Comparison of ENCODE assay signal across 27 cellular contexts in the genomic region with DNA sequence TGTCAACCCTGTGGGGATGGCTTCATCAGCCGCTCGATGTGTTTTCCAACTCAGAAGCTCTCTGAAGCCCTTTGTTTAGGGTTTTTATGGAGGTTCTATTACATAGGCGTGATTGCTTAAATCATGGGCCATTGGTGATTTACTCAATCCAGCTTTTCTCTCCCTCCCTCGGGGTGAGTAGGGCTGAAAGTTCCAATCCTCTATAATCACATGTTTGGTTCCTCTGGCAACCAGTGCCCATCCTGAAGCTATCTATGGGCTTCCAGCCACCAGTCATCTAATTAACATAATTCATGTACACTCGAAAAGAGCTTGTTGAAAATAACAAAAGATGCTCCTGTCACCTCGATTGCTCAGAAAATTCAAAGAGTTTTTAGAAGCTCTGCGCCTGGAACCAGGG. TPM values are rescaled to one million over a fixed set of nuclear protein-coding genes. Genes with fewer than 3 reads are reported as not detected.
DNase-seq lines count a peak whose midpoint lies in the region; ATAC-seq and TF ChIP-seq lines count a peak whose summit lies in the region.
"Had no signal": no experiment of that assay in that cellular context is flagged by ENCODE, and none has a peak within 500 bp of the region (broad histone marks: within the 10 kb centered on the region; RNA-seq: fewer than 3 reads in every experiment).

No MANE protein-coding gene starts in this region.

- H3K14ac ChIP-seq in neuronal stem cell (ENCODE audit: low read length), result no peak overlapping the region

- H3K9me3 ChIP-seq in HAP-1, result no peaks in the 10 kb centered on the region
- H3K9me3 ChIP-seq in endodermal cell (ENCODE audit: control insufficient read depth, low read length), result no peaks in the 10 kb centered on the region
- no peaks in the 10 kb centered on the region for H3K9me3 ChIP-seq in neuronal stem cell (replicated peaks in 1 of 2; ENCODE audit: control insufficient read depth in 2 of 2, insufficient read depth in 1 of 2, low read depth in 1 of 2, low read length in 2 of 2)
- H3K9me3 ChIP-seq: adrenal gland, gastrocnemius medialis, tibial artery had no signal

- H3K36me3 ChIP-seq in HAP-1 (replicated peaks) (no peaks in the 10 kb centered on the region), endodermal cell (ENCODE audit: control insufficient read depth, insufficient read depth, low read length) (no peaks in the 10 kb centered on the region), neuronal stem cell (replicated peaks in 1 of 2; ENCODE audit: control insufficient read depth in 2 of 2, insufficient read depth in 2 of 2, low read length in 2 of 2) (no peaks in the 10 kb centered on the region)
- H3K36me3 ChIP-seq: adrenal gland, cardiac muscle cell, gastrocnemius medialis, tibial artery had no signal

- in situ Hi-C loops in HAP-1 (cut with MboI; ENCODE audit: low sequenced_read_pairs), result no loop called here

- no peak overlapping the region for H3K23ac ChIP-seq in neuronal stem cell (ENCODE audit: low read depth, low read length, poor library complexity)

- H3K27ac ChIP-seq in endodermal cell (ENCODE audit: low read depth, low read length) (peak overlapping the region; percentile 78), neuronal stem cell (replicated peaks; ENCODE audit: low read length) (no peak overlapping the region)
- H3K27ac ChIP-seq: adrenal gland, cardiac muscle cell, gastrocnemius medialis, SK-N-MC, tibial artery had no signal

- no peak overlapping the region for H4K91ac ChIP-seq in neuronal stem cell (ENCODE audit: low read depth, low read length, poor library complexity)

- CTCF ChIA-PET in MCF 10A (lab: Yijun Ruan, JAX), result interaction anchor here (0.6 to 0.9 kb wide), 2 partner anchors 202 to 380 kb away, joined by 3 read pairs; no protein-coding TSS in a partner anchor

- 50 to 78% methylated on average over 4 to 7 of the region's 7 CpGs for WGBS in endodermal cell (ENCODE audit: insufficient coverage in 1 of 2, insufficient read length in 1 of 2), 2 experiments
- WGBS in neuronal stem cell (ENCODE audit: extremely low coverage in 2 of 2, insufficient read length in 2 of 2, insufficient replicate concordance in 1 of 2), 2 donors, result no CpG with 5 or more reads among the region's 7 CpGs

- ATAC-seq in HG03354 (IDR thresholded peaks at IDR 0.05; ENCODE audit: poor library complexity, severe bottlenecking, unreplicated experiment), result no peak
- ATAC-seq: CD8-positive, alpha-beta T cell; esophagus mucosa; gastrocnemius medialis; left cardiac atrium; natural killer cell had no signal

- no peak overlapping the region for H3K4me2 ChIP-seq in neuronal stem cell (ENCODE audit: insufficient read depth, low read length, poor library complexity, severe bottlenecking)

- BruUV-seq in MCF 10A (replicated peaks; lab: Mats Ljungman, UMichigan), result no TSS peak

- no peak overlapping the region for H2BK15ac ChIP-seq in neuronal stem cell (ENCODE audit: low read length)

- H3K27me3 Mint-ChIP-seq in endodermal cell (ENCODE audit: insufficient read depth) (no peaks in the 10 kb centered on the region), MCF 10A (ENCODE audit: insufficient read depth, unreplicated experiment) (peaks cover 17% of the 10 kb centered on the region)
- H3K27me3 Mint-ChIP-seq: progenitor cell of endocrine pancreas had no signal

- H3K79me1 ChIP-seq in neuronal stem cell (ENCODE audit: low read depth, low read length), result no peaks in the 10 kb centered on the region

- POLR2A ChIA-PET in MCF 10A (lab: Yijun Ruan, JAX), result no interaction called here

- H3K27ac Mint-ChIP-seq in endodermal cell, result no peak overlapping the region
- no peak overlapping the region for H3K27ac Mint-ChIP-seq in MCF 10A (ENCODE audit: low read depth, unreplicated experiment)
- H3K27ac Mint-ChIP-seq: activated CD4-positive, alpha-beta memory T cell treated with anti-CD3 and anti-CD28 coated beads for 36 hours; CD8-positive, alpha-beta T cell; natural killer cell; progenitor cell of endocrine pancreas had no signal

- H3K9me3 Mint-ChIP-seq in endodermal cell (peaks cover 4% of the 10 kb centered on the region), MCF 10A (ENCODE audit: unreplicated experiment) (no peaks in the 10 kb centered on the region)
- H3K9me3 Mint-ChIP-seq: activated CD4-positive, alpha-beta memory T cell treated with anti-CD3 and anti-CD28 coated beads for 36 hours; CD8-positive, alpha-beta T cell; natural killer cell had no signal

- intact Hi-C loops in MCF 10A (cut with micrococcal nuclease), result no loop called here

- no peak overlapping the region for H2BK120ac ChIP-seq in neuronal stem cell (ENCODE audit: low read depth, low read length)

- no peak for TF ChIP-seq CTCF in endodermal cell (conservative IDR thresholded peaks at IDR 0.05)
- no peak for TF ChIP-seq CTCF in MCF 10A (IDR thresholded peaks at IDR 0.05; ENCODE audit: unreplicated experiment)

- no peak overlapping the region for H2AK5ac ChIP-seq in neuronal stem cell (ENCODE audit: low read depth, low read length)

- H4K8ac ChIP-seq in neuronal stem cell (ENCODE audit: low read depth, low read length), result no peak overlapping the region

- H3K27me3 ChIP-seq in HAP-1 (ENCODE audit: low read depth) (no peaks in the 10 kb centered on the region), endodermal cell (ENCODE audit: control insufficient read depth, insufficient read depth, low read length, poor library complexity, severe bottlenecking) (no peaks in the 10 kb centered on the region), neuronal stem cell (ENCODE audit: control insufficient read depth in 3 of 3, insufficient read depth in 3 of 3, low read depth in 1 of 3, low read length in 3 of 3) (no peaks in the 10 kb centered on the region)
- H3K27me3 ChIP-seq: adrenal gland, cardiac muscle cell, gastrocnemius medialis, tibial artery had no signal

- DNase-seq in HAP-1 (ENCODE audit: low spot score in 2 of 2), result peak; percentile 74 to 85
- peak; percentile 2 for DNase-seq in NCI-H748 treated with DMSO at 0.1 percent for 48 hours (lab: John Stamatoyannopoulos, UW)
- no peak for DNase-seq in endodermal cell
- no peak for DNase-seq in neuronal stem cell (ENCODE audit: low spot score)
- DNase-seq in MCF 10A (ENCODE audit: unreplicated experiment), result no peak
- DNase-seq in effector CD4-positive, alpha-beta T cell, result no peak
- no peak for DNase-seq in 8988T
- DNase-seq: activated CD4-positive, alpha-beta memory T cell treated with anti-CD3 and anti-CD28 coated beads for 36 hours; activated gamma-delta T cell treated with Interleukin-2 at 50 U/mL for 16 hours; adrenal gland; CD8-positive, alpha-beta T cell; DMS79; effector CD8-positive, alpha-beta T cell; gastrocnemius medialis; KBM-7; left cardiac atrium; mesenchymal stem cell; natural killer cell; NCI-H2029 treated with DMSO at 0.1 percent for 48 hours; stimulated activated CD4-positive, alpha-beta T cell treated with anti-CD3 and anti-CD28 coated beads, Interleukin-2, amount 100 ng/mL, for 48 hours; stimulated activated naive CD4-positive, alpha-beta T cell treated with Interleukin-2 at 50 U/mL for 16 hours; tibial artery had no signal

- H3K4me3 Mint-ChIP-seq in endodermal cell (no peak overlapping the region), MCF 10A (ENCODE audit: unreplicated experiment) (no peak overlapping the region)
- H3K4me3 Mint-ChIP-seq: activated CD4-positive, alpha-beta memory T cell treated with anti-CD3 and anti-CD28 coated beads for 36 hours; CD8-positive, alpha-beta T cell; natural killer cell had no signal

- H3K4ac ChIP-seq in neuronal stem cell (ENCODE audit: low read length), result no peak overlapping the region

- H3K18ac ChIP-seq in neuronal stem cell (ENCODE audit: low read length), result no peak overlapping the region

- H3K4me1 ChIP-seq in HAP-1, result peaks cover 19% of the 10 kb centered on the region
- H3K4me1 ChIP-seq in endodermal cell (ENCODE audit: control insufficient read depth, insufficient read depth, low read length), result peaks cover 3% of the 10 kb centered on the region
- peaks cover 0 to 17% of the 10 kb centered on the region in 2 donors for H3K4me1 ChIP-seq in neuronal stem cell (ENCODE audit: control insufficient read depth in 2 of 2, insufficient read depth in 1 of 2, low read depth in 1 of 2, low read length in 2 of 2)
- H3K4me1 ChIP-seq: adrenal gland, gastrocnemius medialis, tibial artery had no signal

- H3K4me3 ChIP-seq in HAP-1 (no peak overlapping the region), endodermal cell (ENCODE audit: low read length) (peak overlapping the region; percentile 10), neuronal stem cell (ENCODE audit: low read length in 2 of 2) (peak overlapping the region in 1 of 2 donors; percentile 22)
- H3K4me3 ChIP-seq: adrenal gland, cardiac muscle cell, gastrocnemius medialis, SK-N-MC, tibial artery had no signal

- H2AFZ ChIP-seq in neuronal stem cell (ENCODE audit: low read length), result peak overlapping the region; percentile 84

- H2BK5ac ChIP-seq in neuronal stem cell (ENCODE audit: low read length), result no peak overlapping the region

- H2BK12ac ChIP-seq in neuronal stem cell (ENCODE audit: low read length), result no peak overlapping the region

- H3K9ac ChIP-seq in endodermal cell (ENCODE audit: extremely low read depth, low read length, poor library complexity, severe bottlenecking), result no peak overlapping the region
- H3K9ac ChIP-seq in neuronal stem cell (ENCODE audit: low read depth, low read length, poor library complexity), result no peak overlapping the region

- H3K36me3 Mint-ChIP-seq in endodermal cell (ENCODE audit: low read depth), result peaks cover 2% of the 10 kb centered on the region
- H3K36me3 Mint-ChIP-seq in MCF 10A (ENCODE audit: insufficient read depth, unreplicated experiment), result no peaks in the 10 kb centered on the region
- H3K36me3 Mint-ChIP-seq: activated CD4-positive, alpha-beta memory T cell treated with anti-CD3 and anti-CD28 coated beads for 36 hours; CD8-positive, alpha-beta T cell; natural killer cell had no signal

- H3K4me1 Mint-ChIP-seq in endodermal cell, result peaks cover 28% of the 10 kb centered on the region
- H3K4me1 Mint-ChIP-seq in MCF 10A (ENCODE audit: insufficient read depth, unreplicated experiment), result no peaks in the 10 kb centered on the region
- H3K4me1 Mint-ChIP-seq: natural killer cell had no signal

RNA-seq across cellular contexts. Expression of a gene that starts 51.6 kb away (rescaled TPM):
- 10 to 100 TPM; 35.2 to 83.4 TPM for total RNA-seq in endodermal cell
- 33.7 TPM for polyA plus RNA-seq in endodermal cell (2013, experiment 1 of 2)
- 43.5 TPM for polyA plus RNA-seq in endodermal cell (2013, experiment 2 of 2)
- 13.9 TPM for polyA plus RNA-seq in neuronal stem cell (2013, experiment 1 of 2)
- 15.2 TPM for polyA plus RNA-seq in neuronal stem cell (2013, experiment 2 of 2)
- 0.54 and 1.6 TPM in 2 replicates for total RNA-seq in MCF 10A (2022)

Comparison
In these comparisons a context has a peak if more than half of its experiments do, and no peak if none do; other contexts are left out.
1. DNase-seq: peak in HAP-1 (2 of 2) and NCI-H748 treated with DMSO at 0.1 percent for 48 hours (single experiment); none in endodermal cell (single experiment), neuronal stem cell (single experiment), MCF 10A (single experiment), effector CD4-positive, alpha-beta T cell (single experiment) and 8988T (single experiment).
2. RNA of a gene that starts 51.6 kb away (total RNA-seq): 35.2 to 83.4 TPM in endodermal cell; 0.54 to 1.6 TPM in MCF 10A; every median in the first group is over 10 times any median in the second.